In genomic region chr6:10383312-10384063, GRCh38 we compare ENCODE assay signal across 8 cellular contexts. TPM values are rescaled to one million over a fixed set of nuclear protein-coding genes. Genes with fewer than 3 reads are reported as not detected.
DNase-seq lines count a peak whose midpoint lies in the region; ATAC-seq, FAIRE-seq and TF ChIP-seq lines count a peak whose summit lies in the region.

No MANE protein-coding gene starts in this region.

- H3K27ac Mint-ChIP-seq in activated CD8-positive, alpha-beta memory T cell treated with anti-CD3 and anti-CD28 coated beads, Interleukin-2, amount 10 ng/mL, durations not matched to agents 7 days and 5 days, result peak overlapping the region; percentile 11

- peaks cover 14% of the 10 kb centered on the region for H3K36me3 Mint-ChIP-seq in activated CD8-positive, alpha-beta memory T cell treated with anti-CD3 and anti-CD28 coated beads, Interleukin-2, amount 10 ng/mL, durations not matched to agents 7 days and 5 days

- CTCF ChIA-PET in activated CD8-positive, alpha-beta memory T cell treated with anti-CD3 and anti-CD28 coated beads, Interleukin-2, amount 10 ng/mL, durations not matched to agents 7 days and 5 days (lab: Charles Lee), result no interaction called here

- H3K27ac ChIP-seq in thoracic aorta, result no peak overlapping the region

- H3K4me3 ChIP-seq in iPS-15b (ENCODE audit: low read depth, low read length) (peak overlapping the region; percentile 35), thoracic aorta (peak overlapping the region; percentile 12)

- no peaks in the 10 kb centered on the region for H3K4me1 Mint-ChIP-seq in activated CD8-positive, alpha-beta memory T cell treated with anti-CD3 and anti-CD28 coated beads, Interleukin-2, amount 10 ng/mL, durations not matched to agents 7 days and 5 days

- no peak for DNase-seq in activated CD8-positive, alpha-beta memory T cell treated with anti-CD3 and anti-CD28 coated beads, Interleukin-2, amount 10 ng/mL, durations not matched to agents 7 days and 5 days
- DNase-seq in activated CD8-positive, alpha-beta memory T cell treated with anti-CD3 and anti-CD28 coated beads, Interleukin-2, amount 50 U/mL, for 48 hours, result no peak
- peak; percentile 82 for DNase-seq in SK-MEL-5 (ENCODE audit: low read depth, low spot score)
- no peak for DNase-seq in thoracic aorta (ENCODE audit: low spot score)
- no peak for DNase-seq in GM12891 (ENCODE audit: insufficient read length, low spot score)
- no peak for DNase-seq in activated CD4-positive, alpha-beta T cell treated with anti-CD3 and anti-CD28 coated beads, Interleukin-2, amount 50 U/mL, for 1 hour
- DNase-seq in dermis blood vessel endothelial cell, result no peak

- H3K9me3 Mint-ChIP-seq in activated CD8-positive, alpha-beta memory T cell treated with anti-CD3 and anti-CD28 coated beads, Interleukin-2, amount 10 ng/mL, durations not matched to agents 7 days and 5 days (ENCODE audit: low read depth), result no peaks in the 10 kb centered on the region

- FAIRE-seq in GM12891 (lab: Jason Lieb, UNC), result no peak

- in situ Hi-C loops in SK-MEL-5 (cut with HindIII; ENCODE audit: low pct_unique_long_range_greater_than_20kb, low sequenced_read_pairs), result no loop called here

- peaks cover 95% of the 10 kb centered on the region for H3K27me3 ChIP-seq in iPS-15b (ENCODE audit: control insufficient read depth, insufficient read depth, low read length)
- H3K27me3 ChIP-seq in thoracic aorta (replicated peaks; ENCODE audit: insufficient read depth), result peaks cover 38% of the 10 kb centered on the region

- ATAC-seq in activated CD8-positive, alpha-beta memory T cell treated with anti-CD3 and anti-CD28 coated beads, Interleukin-2, amount 10 ng/mL, durations not matched to agents 7 days and 5 days, result no peak
- no peak for ATAC-seq in thoracic aorta (ENCODE audit: insufficient number of reproducible peaks, low FRiP score, low read depth)

- H3K9me3 ChIP-seq in iPS-15b (ENCODE audit: control insufficient read depth, insufficient read depth, low read length) (no peaks in the 10 kb centered on the region), thoracic aorta (no peaks in the 10 kb centered on the region)

- H3K27me3 Mint-ChIP-seq in activated CD8-positive, alpha-beta memory T cell treated with anti-CD3 and anti-CD28 coated beads, Interleukin-2, amount 10 ng/mL, durations not matched to agents 7 days and 5 days, result peaks cover 80% of the 10 kb centered on the region

- H3K36me3 ChIP-seq in iPS-15b (ENCODE audit: control insufficient read depth, insufficient read depth, low read length) (no peaks in the 10 kb centered on the region), thoracic aorta (no peaks in the 10 kb centered on the region)

- no peak for TF ChIP-seq CTCF in thoracic aorta (IDR thresholded peaks at IDR 0.05)

- no peak for TF ChIP-seq POLR2A in GM12891 (IDR thresholded peaks at IDR 0.05; ENCODE audit: low read depth, low read length)

- H3K4me1 ChIP-seq in iPS-15b (ENCODE audit: control insufficient read depth, insufficient read depth, low read length), result peaks cover 17% of the 10 kb centered on the region
- H3K4me1 ChIP-seq in thoracic aorta (ENCODE audit: control insufficient read depth in 1 of 2, low read depth in 2 of 2), result peaks cover 0 to 12% of the 10 kb centered on the region in 2 donors

- no peak overlapping the region for H3K9ac ChIP-seq in iPS-15b (ENCODE audit: low read depth, low read length)

- H3K4me3 Mint-ChIP-seq in activated CD8-positive, alpha-beta memory T cell treated with anti-CD3 and anti-CD28 coated beads, Interleukin-2, amount 10 ng/mL, durations not matched to agents 7 days and 5 days, result no peak overlapping the region

TF ChIP-seq in GM12891, 5 proteins besides CTCF, POLR2A, EP300 and RAD21:
- TF ChIP-seq TAF1 (IDR thresholded peaks at IDR 0.05; ENCODE audit: low read depth, low read length) (no peak), PAX5 (IDR thresholded peaks at IDR 0.05; ENCODE audit: insufficient read depth, low read length, severe bottlenecking) (no peak), POU2F2 (IDR thresholded peaks at IDR 0.05; ENCODE audit: low read depth, low read length) (no peak), POLR2AphosphoS5 (IDR thresholded peaks at IDR 0.05; ENCODE audit: low read depth, low read length) (no peak), SPI1 (IDR thresholded peaks at IDR 0.05; ENCODE audit: low read depth, low read length) (no peak)

RNA-seq across cellular contexts. Expression of gene TFAP2A, which starts 31.4 kb away (rescaled TPM):
- under 1 TPM; 0.18 to 0.21 TPM for total RNA-seq in activated CD8-positive, alpha-beta memory T cell treated with anti-CD3 and anti-CD28 coated beads, Interleukin-2, amount 10 ng/mL, durations not matched to agents 7 days and 5 days
- 24.6 and 38.4 TPM in 2 replicates for total RNA-seq in SK-MEL-5 (2014; rRNA removed; shearing (Covaris generic))
- polyA plus RNA-seq in SK-MEL-5 (2015; cell fraction: cytosol; rRNA removed), result 104 and 135 TPM in 2 replicates
- 188 and 226 TPM in 2 replicates for polyA plus RNA-seq in SK-MEL-5 (2015; cell fraction: nucleus; rRNA removed)
- total RNA-seq in thoracic aorta (under 1 TPM in 1 of 2 donors, not detected in 1; 0.78 TPM), dermis blood vessel endothelial cell (under 0.01 and 0.05 TPM in 2 replicates)
- 0.30 TPM for polyA plus RNA-seq in GM12891 (2012; ENCODE audit: low read depth, missing spikeins)

Comparison
In these comparisons a context has a peak if more than half of its experiments do, and no peak if none do; other contexts are left out.
1. RNA of gene TFAP2A, which starts 31.4 kb away (total RNA-seq): 24.6 to 38.4 TPM in SK-MEL-5; 0.78 TPM in thoracic aorta, 0.18 to 0.21 TPM in activated CD8-positive, alpha-beta memory T cell treated with anti-CD3 and anti-CD28 coated beads, Interleukin-2, amount 10 ng/mL, durations not matched to agents 7 days and 5 days and under 0.01 to 0.05 TPM in dermis blood vessel endothelial cell; every median in the first group is over 10 times any median in the second.